Comparison of ENCODE assay signal across 14 cellular contexts in genomic region chr10:27448926-27449325, GRCh38. TPM values are rescaled to one million over a fixed set of nuclear protein-coding genes. Genes with fewer than 3 reads are reported as not detected.
A peak's percentile ranks its signal among the peaks of the same experiment; 100 is the strongest.
DNase-seq lines count a peak whose midpoint lies in the region; ATAC-seq and TF ChIP-seq lines count a peak whose summit lies in the region.
"Had no signal": no experiment of that assay in that cellular context is flagged by ENCODE, and none has a peak within 500 bp of the region (broad histone marks: within the 10 kb centered on the region; RNA-seq: fewer than 3 reads in every experiment).

No MANE protein-coding gene starts in this region.

- no peak overlapping the region for H3K27ac ChIP-seq in caudate nucleus (ENCODE audit: low read depth, low read length)
- H3K27ac ChIP-seq: BLaER1, parathyroid adenoma, transverse colon had no signal

- peaks cover 7% of the 10 kb centered on the region for H3K4me1 Mint-ChIP-seq in activated naive CD4-positive, alpha-beta T cell treated with anti-CD3 and anti-CD28 coated beads for 36 hours (ENCODE audit: low read depth)

- TF ChIP-seq CTCF in fibroblast of pulmonary artery (IDR thresholded peaks at IDR 0.05; ENCODE audit: low read length, missing control alignments): no peak

- no peak overlapping the region for H3K4me3 ChIP-seq in fibroblast of pulmonary artery (replicated peaks; ENCODE audit: low read depth, low read length)
- H3K4me3 ChIP-seq: BLaER1, GM12878, transverse colon had no signal

- CTCF ChIA-PET in activated naive CD4-positive, alpha-beta T cell treated with anti-CD3 and anti-CD28 coated beads for 36 hours (lab: Charles Lee): interaction anchor here (0.5 to 1.9 kb wide), 4 partner anchors 13 to 808 kb away, joined by 3 to 7 read pairs (median 4); no protein-coding TSS in a partner anchor

- no peak overlapping the region for H3K4me3 Mint-ChIP-seq in activated naive CD4-positive, alpha-beta T cell treated with anti-CD3 and anti-CD28 coated beads for 36 hours

- no peak overlapping the region for H3K27ac Mint-ChIP-seq in activated naive CD4-positive, alpha-beta T cell treated with anti-CD3 and anti-CD28 coated beads for 36 hours

- ATAC-seq in GM21529 (IDR thresholded peaks at IDR 0.05; ENCODE audit: unreplicated experiment): no peak
- ATAC-seq: GM12878, left cardiac atrium had no signal

- peak; percentile 59 for DNase-seq in A172 (ENCODE audit: low spot score)
- peak; percentile 5 for DNase-seq in H4 (ENCODE audit: low spot score)
- peak; percentile 80 for DNase-seq in RKO (ENCODE audit: low spot score)
- peak; percentile 6 for DNase-seq in fibroblast of pulmonary artery (ENCODE audit: low read depth)
- no peak for DNase-seq in T-helper 1 cell
- DNase-seq in activated naive CD4-positive, alpha-beta T cell treated with anti-CD3 and anti-CD28 coated beads for 36 hours: no peak
- no peak for DNase-seq in caudate nucleus (lab: John Stamatoyannopoulos, UW)
- DNase-seq: left cardiac atrium, SW 1271, transverse colon had no signal

- intact Hi-C loops in activated naive CD4-positive, alpha-beta T cell treated with anti-CD3 and anti-CD28 coated beads for 36 hours (cut with micrococcal nuclease): loop anchor here (5.0 kb wide), 3 partner anchors 88 to 933 kb away; no protein-coding TSS in a partner anchor

- H3K36me3 Mint-ChIP-seq in activated naive CD4-positive, alpha-beta T cell treated with anti-CD3 and anti-CD28 coated beads for 36 hours (ENCODE audit: low read depth): no peaks in the 10 kb centered on the region

- H3K27me3 Mint-ChIP-seq in activated naive CD4-positive, alpha-beta T cell treated with anti-CD3 and anti-CD28 coated beads for 36 hours (ENCODE audit: low read depth): no peaks in the 10 kb centered on the region

- no peaks in the 10 kb centered on the region for H3K9me3 Mint-ChIP-seq in activated naive CD4-positive, alpha-beta T cell treated with anti-CD3 and anti-CD28 coated beads for 36 hours

RNA-seq across cellular contexts. Expression of gene RAB18, which starts 55.2 kb away (rescaled TPM):
- total RNA-seq in A172 (2014; rRNA removed; shearing (Covaris generic)): 79.9 and 80.2 TPM in 2 replicates
- 26.1 and 30.4 TPM in 2 replicates for total RNA-seq in H4 (2014; rRNA removed; shearing (Covaris generic))
- total RNA-seq in activated naive CD4-positive, alpha-beta T cell treated with anti-CD3 and anti-CD28 coated beads for 36 hours: 10 to 100 TPM; 35.4 to 41.3 TPM

Comparison
In these comparisons a context has a peak if more than half of its experiments do, and no peak if none do; other contexts are left out.
1. DNase-seq: peak in A172 (single experiment), H4 (single experiment), RKO (single experiment) and fibroblast of pulmonary artery (single experiment); none in T-helper 1 cell (0 of 5), activated naive CD4-positive, alpha-beta T cell treated with anti-CD3 and anti-CD28 coated beads for 36 hours (single experiment) and caudate nucleus (0 of 61).